Comparison of ENCODE assay signal across 30 cellular contexts in the genomic region with DNA sequence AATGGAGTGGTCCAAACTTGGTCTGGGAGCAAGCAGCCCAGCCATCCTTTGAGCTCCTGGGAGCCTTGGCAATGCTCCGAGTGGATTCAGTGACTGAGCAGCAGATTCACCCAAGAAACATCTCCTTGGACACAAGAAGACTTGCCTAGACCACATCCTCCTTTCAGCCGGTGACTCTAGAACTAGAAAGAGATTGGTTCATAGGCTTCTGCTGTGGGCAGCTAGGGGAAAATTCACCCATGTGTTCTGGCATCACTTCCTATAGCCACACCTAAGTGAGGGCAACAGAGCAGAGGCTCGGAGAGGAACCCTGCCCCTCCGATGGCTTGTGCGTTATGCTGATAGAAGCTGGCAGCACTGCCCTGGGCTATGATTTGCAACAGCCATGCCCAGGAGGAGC. TPM values are rescaled to one million over a fixed set of nuclear protein-coding genes. Genes with fewer than 3 reads are reported as not detected.
"Had no signal": no experiment of that assay in that cellular context is flagged by ENCODE, and none has a peak within 500 bp of the region (broad histone marks: within the 10 kb centered on the region; RNA-seq: fewer than 3 reads in every experiment).

No MANE protein-coding gene starts in this region.

- H3K9me3 Mint-ChIP-seq: activated naive CD4-positive, alpha-beta T cell treated with anti-CD3 and anti-CD28 coated beads, Interleukin-2, amount 50 U/mL, for 24 hours; activated T-cell treated with anti-CD3 and anti-CD28 coated beads, Interleukin-2, amount 50 U/mL, for 72 hours; activated T-helper 2 cell treated with anti-CD3 and anti-CD28 coated beads, Interferon-gamma antibody, Interleukin-2, Interleukin-4, amounts not matched to agents 10 μg/mL and 5 μg/mL and 100 μg/mL, durations not matched to agents 14 hours and 24 hours and 36 hours had no signal

- FAIRE-seq: colon had no signal

- H3K27ac ChIP-seq: brain microvascular endothelial cell, cardiac muscle cell, SK-N-MC had no signal

- H3K4me3 Mint-ChIP-seq: activated naive CD4-positive, alpha-beta T cell treated with anti-CD3 and anti-CD28 coated beads, Interleukin-2, amount 50 U/mL, for 24 hours; activated T-cell treated with anti-CD3 and anti-CD28 coated beads, Interleukin-2, amount 50 U/mL, for 72 hours had no signal

- H3K27me3 Mint-ChIP-seq: activated naive CD4-positive, alpha-beta T cell treated with anti-CD3 and anti-CD28 coated beads, Interleukin-2, amount 50 U/mL, for 24 hours had no signal

- H3K27me3 ChIP-seq: brain microvascular endothelial cell, cardiac muscle cell had no signal

- ATAC-seq: activated CD4-positive, CD25-positive, alpha-beta regulatory T cell treated with anti-CD3 and anti-CD28 coated beads, Interleukin-2, amount 50 U/mL, for 24 hours; activated T-cell treated with anti-CD3 and anti-CD28 coated beads, Interleukin-2, amount 50 U/mL, for 72 hours; Panc1; Right ventricle myocardium inferior had no signal

- DNase-seq: activated CD4-positive, alpha-beta T cell treated with anti-CD3 and anti-CD28 coated beads for 48 hours; activated CD4-positive, alpha-beta T cell treated with anti-CD3 and anti-CD28 coated beads, Interleukin-2, amount 50 U/mL, for 4 hours; activated CD8-positive, alpha-beta memory T cell treated with anti-CD3 and anti-CD28 coated beads, Interleukin-2, amount 50 U/mL, for 4 hours; activated gamma-delta T cell treated with Interleukin-2 at 50 U/mL for 16 hours; activated T-cell treated with anti-CD3 and anti-CD28 coated beads, Interleukin-2, amount 50 U/mL, for 72 hours; brain microvascular endothelial cell; cerebellar nuclear complex; KG1; NCI-H1092; NCI-H1417; NCI-H1930; NCI-H2171 treated with DMSO at 0.1 percent for 48 hours; NCI-H226; NCI-H510A; NCI-H526 treated with DMSO at 0.1 percent for 48 hours; NCI-H82; OCI-M1; RPMI8226 had no signal

- H3K4me3 ChIP-seq: cardiac muscle cell, SK-N-MC had no signal

- H3K27ac Mint-ChIP-seq: activated naive CD4-positive, alpha-beta T cell treated with anti-CD3 and anti-CD28 coated beads, Interleukin-2, amount 50 U/mL, for 24 hours; activated T-cell treated with anti-CD3 and anti-CD28 coated beads, Interleukin-2, amount 50 U/mL, for 72 hours; activated T-helper 2 cell treated with anti-CD3 and anti-CD28 coated beads, Interferon-gamma antibody, Interleukin-2, Interleukin-4, amounts not matched to agents 10 μg/mL and 5 μg/mL and 100 μg/mL, durations not matched to agents 14 hours and 24 hours and 36 hours had no signal

RNA-seq across cellular contexts. Expression of a gene that starts 28.4 kb away (rescaled TPM):
- total RNA-seq: activated CD8-positive, alpha-beta memory T cell treated with anti-CD3 and anti-CD28 coated beads for 36 hours; activated T-cell treated with anti-CD3 and anti-CD28 coated beads, Interleukin-2, amount 50 U/mL, for 72 hours; activated T-helper 2 cell treated with anti-CD3 and anti-CD28 coated beads, Interferon-gamma antibody, Interleukin-2, Interleukin-4, amounts not matched to agents 10 μg/mL and 5 μg/mL and 100 μg/mL, durations not matched to agents 14 hours and 24 hours and 36 hours; cardiac muscle cell; LHCN-M2; MCF 10A; Right ventricle myocardium inferior; T-helper 1 cell treated with Interleukin-12 subunit alpha and Interleukin-12 subunit beta and Interleukin-4 antibody, amounts not matched to agents 30 ng/mL and 1 ng/mL, for 36 hours had no signal
- polyA plus RNA-seq: cardiac muscle cell had no signal

RNA-seq across cellular contexts. Expression of a gene that starts 51.2 kb away (rescaled TPM):
- total RNA-seq: activated CD8-positive, alpha-beta memory T cell treated with anti-CD3 and anti-CD28 coated beads for 36 hours; activated T-cell treated with anti-CD3 and anti-CD28 coated beads, Interleukin-2, amount 50 U/mL, for 72 hours; activated T-helper 2 cell treated with anti-CD3 and anti-CD28 coated beads, Interferon-gamma antibody, Interleukin-2, Interleukin-4, amounts not matched to agents 10 μg/mL and 5 μg/mL and 100 μg/mL, durations not matched to agents 14 hours and 24 hours and 36 hours; LHCN-M2; MCF 10A; Right ventricle myocardium inferior; T-helper 1 cell treated with Interleukin-12 subunit alpha and Interleukin-12 subunit beta and Interleukin-4 antibody, amounts not matched to agents 30 ng/mL and 1 ng/mL, for 36 hours had no signal
- polyA plus RNA-seq: cardiac muscle cell had no signal
